Comparison of ENCODE assay signal across 8 cellular contexts in the genomic region with DNA sequence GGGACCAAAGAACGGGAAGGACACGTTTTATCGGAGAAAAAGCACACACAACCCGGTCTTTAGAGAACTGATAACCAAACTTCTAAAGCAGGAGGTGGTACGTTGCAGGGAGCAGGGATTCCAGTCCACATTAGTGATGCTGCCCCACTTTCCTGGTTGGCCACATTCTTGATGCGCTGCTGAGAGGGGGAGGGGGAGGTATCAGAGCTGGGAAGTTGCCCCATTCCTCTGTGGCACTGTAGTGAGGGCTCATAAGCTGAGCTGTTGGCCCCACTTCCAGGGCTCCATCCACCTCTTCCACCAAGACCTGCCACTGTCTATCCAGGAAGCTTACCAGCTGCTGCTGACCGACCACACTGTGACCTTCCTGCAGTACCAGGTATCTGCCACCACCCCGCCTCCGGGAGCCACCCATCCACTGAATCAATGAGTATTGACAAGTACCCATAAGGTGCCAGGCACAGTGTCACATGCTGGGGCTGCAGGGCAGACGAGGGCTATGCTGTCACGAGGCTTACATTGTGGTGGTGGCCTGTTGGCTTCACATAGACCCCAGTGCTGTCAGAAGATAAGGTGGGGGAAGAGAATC. TPM values are rescaled to one million over a fixed set of nuclear protein-coding genes. Genes with fewer than 3 reads are reported as not detected.
DNase-seq lines count a peak whose midpoint lies in the region; ATAC-seq, FAIRE-seq and TF ChIP-seq lines count a peak whose summit lies in the region.

No MANE protein-coding gene starts in this region.

- peak; percentile 51; the same call in 2 of the 3 replicates for TF ChIP-seq CTCF in GM12872 (IDR thresholded peaks at IDR 0.05; ENCODE audit: insufficient read depth, low read depth, low read length)
- TF ChIP-seq CTCF in PC-3 (conservative IDR thresholded peaks at IDR 0.05; ENCODE audit: low read depth, low read length): no peak; the same call in 1 of the 2 replicates
- no peak for TF ChIP-seq CTCF in bronchial epithelial cell (IDR thresholded peaks at IDR 0.05; ENCODE audit: insufficient read depth, low read length, severe bottlenecking)
- no peak for TF ChIP-seq CTCF in GM13976 (IDR thresholded peaks at IDR 0.05; ENCODE audit: borderline replicate concordance, control extremely low read depth, extremely low read depth, insufficient read depth, missing control alignments)

- peaks cover 13% of the 10 kb centered on the region for H4K20me1 ChIP-seq in PC-3 (ENCODE audit: low read length)

- H3K4me3 ChIP-seq in PC-3 (ENCODE audit: low read length): peak overlapping the region; percentile 84
- peak overlapping the region; percentile 75 for H3K4me3 ChIP-seq in bronchial epithelial cell (ENCODE audit: low read depth, low read length)
- peak overlapping the region; percentile 72 to 87 for H3K4me3 ChIP-seq in mucosa of rectum (ENCODE audit: low read length in 2 of 2)

- ATAC-seq in PC-3 (no peak), GM21723 (IDR thresholded peaks at IDR 0.05; ENCODE audit: unreplicated experiment) (no peak), GM18520 (IDR thresholded peaks at IDR 0.05; ENCODE audit: unreplicated experiment) (no peak)

- peaks cover 36% of the 10 kb centered on the region for H3K4me1 ChIP-seq in PC-3 (ENCODE audit: insufficient read depth, low read length)
- H3K4me1 ChIP-seq in mucosa of rectum (ENCODE audit: control insufficient read depth in 2 of 2, insufficient read depth in 2 of 2, low read length in 2 of 2): peaks cover 24 to 26% of the 10 kb centered on the region in 2 donors

- H2AFZ ChIP-seq in PC-3 (ENCODE audit: low read length): peak overlapping the region; percentile 80; the same call in 1 of the 2 replicates

- no peaks in the 10 kb centered on the region for H3K9me2 ChIP-seq in PC-3 (replicated peaks; ENCODE audit: low read length)

- POLR2A ChIA-PET in PC-3 (lab: Charles Lee; ENCODE audit: unreplicated experiment): no interaction called here

- no peaks in the 10 kb centered on the region for H3F3A ChIP-seq in PC-3 (ENCODE audit: low read length, unreplicated experiment)

- peak overlapping the region; percentile 95 for H3K4me2 ChIP-seq in PC-3 (ENCODE audit: low read length)

- in situ Hi-C loops in GM13976 (cut with MboI; ENCODE audit: low sequenced_read_pairs, unreplicated experiment): no loop called here

- H3K9me3 ChIP-seq in PC-3 (ENCODE audit: low read length): no peaks in the 10 kb centered on the region
- no peaks in the 10 kb centered on the region for H3K9me3 ChIP-seq in mucosa of rectum (ENCODE audit: control insufficient read depth in 2 of 2, low read length in 2 of 2)

- H3K79me2 ChIP-seq in PC-3 (ENCODE audit: low read length): peaks cover 46% of the 10 kb centered on the region

- no peak for FAIRE-seq in bronchial epithelial cell (lab: Jason Lieb, UNC)

- H3K27ac ChIP-seq in PC-3 (ENCODE audit: low read length) (no peak overlapping the region), mucosa of rectum (ENCODE audit: low read depth in 2 of 2, low read length in 2 of 2) (peak overlapping the region; percentile 46 to 67)

- CTCF ChIA-PET in PC-3 (lab: Charles Lee): interaction anchor here (0.6 to 3.1 kb wide), 3 partner anchors 32 to 89 kb away, joined by 3 to 18 read pairs (median 8); no protein-coding TSS in a partner anchor

- BruUV-seq in PC-3 (replicated peaks; lab: Mats Ljungman, UMichigan): TSS peak; percentile 40

- H3K36me3 ChIP-seq in PC-3 (ENCODE audit: low read depth, low read length) (peaks cover 3% of the 10 kb centered on the region), bronchial epithelial cell (ENCODE audit: control insufficient read depth, insufficient read depth, low read length) (peaks cover 6% of the 10 kb centered on the region), mucosa of rectum (ENCODE audit: control insufficient read depth in 2 of 2, insufficient read depth in 2 of 2, low read length in 2 of 2) (peaks cover 12 to 17% of the 10 kb centered on the region in 2 donors)

- H3K9ac ChIP-seq in PC-3 (ENCODE audit: low read length) (peak overlapping the region; percentile 71), mucosa of rectum (ENCODE audit: low read depth in 1 of 2, low read length in 2 of 2) (peak overlapping the region; percentile 70 to 74)

- H3K27me3 ChIP-seq in PC-3 (ENCODE audit: low read length) (no peaks in the 10 kb centered on the region), bronchial epithelial cell (ENCODE audit: control insufficient read depth, insufficient read depth, low read length) (no peaks in the 10 kb centered on the region), mucosa of rectum (ENCODE audit: control insufficient read depth in 2 of 2, insufficient read depth in 2 of 2, low read length in 2 of 2) (no peaks in the 10 kb centered on the region)

- intact Hi-C loops in PC-3 (cut with micrococcal nuclease): loop anchor here (2.0 to 5.0 kb wide), 3 partner anchors 45 to 115 kb away; partner anchors contain the start of genes SMIM5 and TMEM94

- DNase-seq in PC-3 (peak; percentile 43), bronchial epithelial cell (ENCODE audit: low read depth) (no peak), GM13976 (ENCODE audit: low spot score) (no peak), NCI-H1105 treated with DMSO at 0.1 percent for 48 hours (lab: John Stamatoyannopoulos, UW) (no peak)

RNA-seq across cellular contexts. Expression of gene TSEN54, which starts 1.0 kb away (rescaled TPM):
- total RNA-seq in PC-3 (2014; rRNA removed): 61.6 and 70.4 TPM in 2 replicates
- 16.3 and 25.3 TPM in 2 replicates for total RNA-seq in bronchial epithelial cell

RNA-seq across cellular contexts. Expression of gene CASKIN2, which starts 2.0 kb away (rescaled TPM):
- total RNA-seq in PC-3 (2014; rRNA removed) (22.0 and 28.3 TPM in 2 replicates), bronchial epithelial cell (3.9 and 5.0 TPM in 2 replicates)

RNA-seq across cellular contexts. Expression of gene LLGL2, which starts 8.1 kb away (rescaled TPM):
- 92.9 and 122 TPM in 2 replicates for total RNA-seq in PC-3 (2014; rRNA removed)
- total RNA-seq in bronchial epithelial cell: 44.5 and 63.9 TPM in 2 replicates
